8 cellular contexts compared by ENCODE assay signal in genomic region chr5:140868721-140869554, GRCh38. TPM values are rescaled to one million over a fixed set of nuclear protein-coding genes. Genes with fewer than 3 reads are reported as not detected.
A peak's percentile ranks its signal among the peaks of the same experiment; 100 is the strongest.
DNase-seq lines count a peak whose midpoint lies in the region; ATAC-seq, FAIRE-seq and TF ChIP-seq lines count a peak whose summit lies in the region.

A gene with protein sequence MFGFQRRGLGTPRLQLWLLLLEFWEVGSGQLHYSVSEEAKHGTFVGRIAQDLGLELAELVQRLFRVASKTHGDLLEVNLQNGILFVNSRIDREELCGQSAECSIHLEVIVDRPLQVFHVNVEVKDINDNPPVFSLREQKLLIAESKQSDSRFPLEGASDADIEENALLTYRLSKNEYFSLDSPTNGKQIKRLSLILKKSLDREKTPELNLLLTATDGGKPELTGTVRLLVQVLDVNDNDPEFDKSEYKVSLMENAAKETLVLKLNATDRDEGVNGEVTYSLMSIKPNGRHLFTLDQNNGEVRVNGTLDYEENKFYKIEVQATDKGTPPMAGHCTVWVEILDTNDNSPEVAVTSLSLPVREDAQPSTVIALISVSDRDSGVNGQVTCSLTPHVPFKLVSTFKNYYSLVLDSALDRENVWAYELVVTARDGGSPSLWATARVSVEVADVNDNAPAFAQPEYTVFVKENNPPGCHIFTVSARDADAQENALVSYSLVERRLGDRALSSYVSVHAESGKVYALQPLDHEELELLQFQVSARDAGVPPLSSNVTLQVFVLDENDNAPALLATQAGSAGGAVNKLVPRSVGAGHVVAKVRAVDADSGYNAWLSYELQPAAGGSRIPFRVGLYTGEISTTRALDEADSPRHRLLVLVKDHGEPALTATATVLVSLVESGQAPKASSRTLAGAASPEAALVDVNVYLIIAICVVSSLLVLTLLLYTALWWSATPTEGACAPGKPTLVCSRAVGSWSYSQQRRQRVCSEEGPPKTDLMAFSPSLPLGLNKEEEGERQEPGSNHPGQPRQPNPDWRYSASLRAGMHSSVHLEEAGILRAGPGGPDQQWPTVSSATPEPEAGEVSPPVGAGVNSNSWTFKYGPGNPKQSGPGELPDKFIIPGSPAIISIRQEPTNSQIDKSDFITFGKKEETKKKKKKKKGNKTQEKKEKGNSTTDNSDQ (plus strand): TSS chr5:140868957. CDS start chr5:140869104, 147 bp downstream.

- no peaks in the 10 kb centered on the region for H3K36me3 ChIP-seq in mesendoderm (ENCODE audit: control insufficient read depth, insufficient read depth, low read length)

- H3K4me1 ChIP-seq in mesendoderm (ENCODE audit: control insufficient read depth, low read depth, low read length) = no peaks in the 10 kb centered on the region

- DNase-seq in DMS114 treated with DMSO at 0.1 percent for 48 hours (lab: John Stamatoyannopoulos, UW; ENCODE audit: unreplicated experiment) = peak; percentile 85
- peak; percentile 30 for DNase-seq in NB4 (ENCODE audit: low read depth)
- DNase-seq in cardiac fibroblast (ENCODE audit: low read depth in 2 of 2) = peak in 1 of 2 donors; percentile 10
- peak; percentile 84 for DNase-seq in mesendoderm
- DNase-seq in RCC 7860 (ENCODE audit: low spot score) = no peak
- DNase-seq in NOMO-1 treated with DMSO at 0.1 percent for 48 hours (lab: John Stamatoyannopoulos, UW; ENCODE audit: unreplicated experiment) = no peak

- no peaks in the 10 kb centered on the region for H3K79me2 ChIP-seq in mesendoderm (ENCODE audit: control insufficient read depth, insufficient read depth, low read length)

- no peak within 1 kb of the TSS for H2BK120ac ChIP-seq in mesendoderm (ENCODE audit: low read depth, low read length)

- no peaks in the 10 kb centered on the region for H3K79me1 ChIP-seq in mesendoderm (ENCODE audit: low read length)

- peak within 1 kb of the TSS; percentile 68 for H3K56ac ChIP-seq in mesendoderm (ENCODE audit: low read length)

- no peaks in the 10 kb centered on the region for H3K27me3 ChIP-seq in mesendoderm (ENCODE audit: insufficient read depth, low read length, poor library complexity)

- H2BK5ac ChIP-seq in mesendoderm (ENCODE audit: low read length) = no peak within 1 kb of the TSS

- H4K5ac ChIP-seq in mesendoderm (ENCODE audit: low read length) = no peak within 1 kb of the TSS

- ATAC-seq in HG03469 (IDR thresholded peaks at IDR 0.05; ENCODE audit: unreplicated experiment) (no peak), GM21526 (IDR thresholded peaks at IDR 0.05; ENCODE audit: low FRiP score, unreplicated experiment) (no peak)

- no CpG with 5 or more reads among the region's 41 CpGs for WGBS in mesendoderm (ENCODE audit: extremely low coverage, insufficient coverage, low lambda C conversion rate)

- H3K4ac ChIP-seq in mesendoderm (ENCODE audit: low read depth, low read length) = no peak within 1 kb of the TSS

- H3K4me2 ChIP-seq in mesendoderm (ENCODE audit: low read length) = no peak within 1 kb of the TSS

- TF ChIP-seq CTCF in NB4 (IDR thresholded peaks at IDR 0.05; ENCODE audit: low read depth, low read length) (no peak), cardiac fibroblast (IDR thresholded peaks at IDR 0.05; ENCODE audit: low read depth, low read length) (peak; percentile 20)

- peak within 1 kb of the TSS; percentile 65 for H3K9ac ChIP-seq in mesendoderm (ENCODE audit: low read length)

- no peak within 1 kb of the TSS for H3K23ac ChIP-seq in mesendoderm (ENCODE audit: low read length)

- no peak within 1 kb of the TSS for H2AK5ac ChIP-seq in mesendoderm (ENCODE audit: low read length)

- no peak within 1 kb of the TSS for H3K27ac ChIP-seq in mesendoderm (ENCODE audit: low read depth, low read length)

- H2BK15ac ChIP-seq in mesendoderm (replicated peaks; ENCODE audit: low read depth) = no peak within 1 kb of the TSS

- H4K8ac ChIP-seq in mesendoderm (ENCODE audit: low read depth, low read length) = no peak within 1 kb of the TSS

- TF ChIP-seq POLR2A in NB4 (IDR thresholded peaks at IDR 0.05; ENCODE audit: extremely low read depth, insufficient read length) = no peak

- H3K18ac ChIP-seq in mesendoderm (ENCODE audit: low read length) = peak within 1 kb of the TSS; percentile 70

- H3K4me3 ChIP-seq in NB4 (ENCODE audit: low read depth, low read length) (no peak within 1 kb of the TSS), cardiac fibroblast (replicated peaks in 1 of 2; ENCODE audit: low read depth in 2 of 2, low read length in 2 of 2) (no peak within 1 kb of the TSS), mesendoderm (ENCODE audit: low read length) (peak within 1 kb of the TSS; percentile 41)

- no peak for FAIRE-seq in RCC 7860 (lab: Jason Lieb, UNC)

RNA-seq across cellular contexts. Expression of the gene that starts here (rescaled TPM):
- polyA plus RNA-seq in mesendoderm (2013, experiment 1 of 2) = 4.9 TPM
- 4.8 TPM for polyA plus RNA-seq in mesendoderm (2013, experiment 2 of 2)

Comparison
In these comparisons a context has a peak if more than half of its experiments do, and no peak if none do; other contexts are left out.
1. DNase-seq: peak in DMS114 treated with DMSO at 0.1 percent for 48 hours (single experiment), NB4 (single experiment) and mesendoderm (single experiment); none in RCC 7860 (single experiment) and NOMO-1 treated with DMSO at 0.1 percent for 48 hours (single experiment).